Comparison of ENCODE assay signal across 9 cellular contexts in genomic region chr2:230956827-230957755, GRCh38. TPM values are rescaled to one million over a fixed set of nuclear protein-coding genes. Genes with fewer than 3 reads are reported as not detected.
DNase-seq lines count a peak whose midpoint lies in the region; ATAC-seq and TF ChIP-seq lines count a peak whose summit lies in the region.
"Had no signal": no experiment of that assay in that cellular context is flagged by ENCODE, and none has a peak within 500 bp of the region (broad histone marks: within the 10 kb centered on the region; RNA-seq: fewer than 3 reads in every experiment).

No MANE protein-coding gene starts in this region.

- H4K20me1 ChIP-seq in OCI-LY1 (ENCODE audit: insufficient read depth, low read length): no peaks in the 10 kb centered on the region

- H3K9ac ChIP-seq in OCI-LY1 (ENCODE audit: low read length): no peak overlapping the region

- H3K79me2 ChIP-seq in OCI-LY1 (ENCODE audit: insufficient read depth, low read length): no peaks in the 10 kb centered on the region

- H3K4me3 ChIP-seq in AG09309 (ENCODE audit: control insufficient read depth, low read depth, low read length): peak overlapping the region; percentile 21
- H3K4me3 ChIP-seq in OCI-LY1 (ENCODE audit: low read depth, low read length, poor library complexity, severe bottlenecking): peak overlapping the region; percentile 30
- no peak overlapping the region for H3K4me3 ChIP-seq in body of pancreas

- peak; percentile 63 for ATAC-seq in GM18858 (IDR thresholded peaks at IDR 0.05; ENCODE audit: unreplicated experiment)
- peak; percentile 58 for ATAC-seq in HG02970 (IDR thresholded peaks at IDR 0.05; ENCODE audit: low FRiP score, unreplicated experiment)
- peak; percentile 71 for ATAC-seq in body of pancreas

- H3K4me2 ChIP-seq in OCI-LY1 (ENCODE audit: low read length): peak overlapping the region; percentile 49

- no peak for TF ChIP-seq CTCF in AG09309 (IDR thresholded peaks at IDR 0.05; ENCODE audit: control insufficient read depth, insufficient read depth, low read depth, low read length, missing control alignments)
- TF ChIP-seq CTCF in OCI-LY1 (IDR thresholded peaks at IDR 0.05; ENCODE audit: low read length): no peak
- no peak for TF ChIP-seq CTCF in body of pancreas (IDR thresholded peaks at IDR 0.05)

- no peaks in the 10 kb centered on the region for H3K36me3 ChIP-seq in OCI-LY1 (ENCODE audit: insufficient read depth, low read length)
- H3K36me3 ChIP-seq in body of pancreas (replicated peaks in 1 of 2; ENCODE audit: insufficient read depth in 1 of 2, low read depth in 2 of 2): no peaks in the 10 kb centered on the region

- H3K27ac ChIP-seq in OCI-LY1 (ENCODE audit: low read depth, low read length, poor library complexity, severe bottlenecking): no peak overlapping the region
- no peak overlapping the region for H3K27ac ChIP-seq in body of pancreas

- TF ChIP-seq POLR2A in body of pancreas (IDR thresholded peaks at IDR 0.05): no peak

- DNase-seq in AG09309 (ENCODE audit: low read depth) (no peak), body of pancreas (peak in 2 of 4 donors; percentile 18 to 37), islet precursor cell (peak; percentile 92), NCI-H2196 treated with DMSO at 0.1 percent for 48 hours (lab: John Stamatoyannopoulos, UW; ENCODE audit: unreplicated experiment) (no peak)
- peak in 2 of 3 experiments; percentile 42 to 48 for DNase-seq in stimulated activated CD4-positive, alpha-beta T cell treated with anti-CD3 and anti-CD28 coated beads, TNF-alpha, amount 100 ng/mL, for 24 hours (ENCODE audit: low read depth in 3 of 3)

- H3K9me3 ChIP-seq in OCI-LY1 (ENCODE audit: low read length) (no peaks in the 10 kb centered on the region), body of pancreas (no peaks in the 10 kb centered on the region)

- H2AFZ ChIP-seq in OCI-LY1 (ENCODE audit: low read length): no peak overlapping the region

- no peaks in the 10 kb centered on the region for H3F3A ChIP-seq in OCI-LY1 (ENCODE audit: insufficient read depth, low read length)

- H3K27me3 ChIP-seq in OCI-LY1 (ENCODE audit: insufficient read depth, low read length): no peaks in the 10 kb centered on the region
- H3K27me3 ChIP-seq in body of pancreas: peaks cover 4 to 18% of the 10 kb centered on the region in 2 donors

- H3K4me1 ChIP-seq in OCI-LY1 (ENCODE audit: insufficient read depth, low read length, severe bottlenecking) (peaks cover 7% of the 10 kb centered on the region), body of pancreas (peaks cover 9% of the 10 kb centered on the region)

- H3K9me2 ChIP-seq in OCI-LY1 (ENCODE audit: low read depth, low read length): no peaks in the 10 kb centered on the region

- 11 to 23% methylated on average over 22 to 43 of the region's 43 CpGs for WGBS in body of pancreas, 2 donors

- intact Hi-C loops in body of pancreas (cut with DNase I): no loop called here

RNA-seq across cellular contexts. Expression of gene GPR55, which starts 32.0 kb away (rescaled TPM):
- not detected for total RNA-seq in body of pancreas

RNA-seq across cellular contexts. Expression of gene SPATA3, which starts 38.8 kb away (rescaled TPM):
- total RNA-seq in body of pancreas: not detected
- total RNA-seq: T-helper 1 cell treated with Interleukin-12 subunit alpha and Interleukin-12 subunit beta and Interleukin-4 antibody, amounts not matched to agents 30 ng/mL and 1 ng/mL, for 36 hours had no signal

Comparison
In these comparisons a context has a peak if more than half of its experiments do, and no peak if none do; other contexts are left out.
1. DNase-seq: peak in islet precursor cell (single experiment) and stimulated activated CD4-positive, alpha-beta T cell treated with anti-CD3 and anti-CD28 coated beads, TNF-alpha, amount 100 ng/mL, for 24 hours (2 of 3); none in AG09309 (single experiment) and NCI-H2196 treated with DMSO at 0.1 percent for 48 hours (single experiment).
2. H3K4me3 ChIP-seq: peak in AG09309 (single experiment) and OCI-LY1 (single experiment); none in body of pancreas (0 of 2).
3. Peak in every context shown above with its lines, with median percentiles within 50 percentile points of each other: ATAC-seq.